In the genomic region with DNA sequence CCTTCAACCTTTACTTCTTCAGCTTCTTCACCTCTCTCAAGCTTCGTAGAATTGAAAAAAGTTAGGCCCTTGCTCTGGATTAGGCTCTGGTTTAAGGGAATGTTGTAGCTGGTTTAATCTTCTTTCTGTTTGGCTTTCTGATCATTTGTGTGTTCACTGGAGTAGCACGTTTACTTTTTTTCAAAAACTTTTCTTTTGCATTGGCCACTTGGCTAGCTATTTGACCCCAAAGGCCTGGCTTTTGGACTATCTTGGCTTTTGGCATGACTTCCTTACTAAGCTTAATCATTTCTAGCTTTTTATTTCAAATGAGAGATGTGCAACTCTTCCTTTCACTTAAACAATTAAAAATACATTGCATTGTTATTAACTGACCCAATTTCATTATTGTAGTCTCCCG, we compare ENCODE assay signal across 27 cellular contexts.
DNase-seq lines count a peak whose midpoint lies in the region; ATAC-seq, FAIRE-seq and TF ChIP-seq lines count a peak whose summit lies in the region.
"Had no signal": no experiment of that assay in that cellular context is flagged by ENCODE, and none has a peak within 500 bp of the region (broad histone marks: within the 10 kb centered on the region; RNA-seq: fewer than 3 reads in every experiment).

No MANE protein-coding gene starts in this region.

- H2AFZ ChIP-seq in OCI-LY1 (ENCODE audit: low read length) (0 out of 2 replicates have a peak overlapping the region, but pooled peaks have one; percentile 57), PC-9 (peak overlapping the region; percentile 65; the same call in 1 of the 2 replicates), neuronal stem cell (ENCODE audit: low read length) (peak overlapping the region; percentile 48)

- H3K9ac ChIP-seq in OCI-LY1 (ENCODE audit: low read length) (no peak overlapping the region), kidney (ENCODE audit: low read length in 2 of 2) (no peak overlapping the region), neuronal stem cell (ENCODE audit: low read depth, low read length, poor library complexity) (no peak overlapping the region)
- H3K9ac ChIP-seq: BLaER1 had no signal

- ATAC-seq in upper lobe of left lung (ENCODE audit: low FRiP score in 2 of 2), result no peak
- ATAC-seq in heart right ventricle, result no peak

- CTCF ChIA-PET in PC-9 (lab: Charles Lee), result no interaction called here

- H2BK12ac ChIP-seq in neuronal stem cell (ENCODE audit: low read length), result no peak overlapping the region

- H3K4me1 ChIP-seq in OCI-LY1 (ENCODE audit: insufficient read depth, low read length, severe bottlenecking) (peaks cover 28% of the 10 kb centered on the region), PC-9 (replicated peaks; ENCODE audit: insufficient read depth) (no peaks in the 10 kb centered on the region), kidney (ENCODE audit: control insufficient read depth in 1 of 2, insufficient read depth in 1 of 2, low read depth in 1 of 2, low read length in 2 of 2) (no peaks in the 10 kb centered on the region), neuronal stem cell (ENCODE audit: control insufficient read depth in 2 of 2, insufficient read depth in 1 of 2, low read depth in 1 of 2, low read length in 2 of 2) (no peaks in the 10 kb centered on the region), upper lobe of left lung (no peaks in the 10 kb centered on the region), heart right ventricle (peaks cover 0 to 6% (median 0%) of the 10 kb centered on the region in 9 donors)
- H3K4me1 ChIP-seq: BE2C had no signal

- H3K4me3 ChIP-seq in OCI-LY1 (ENCODE audit: low read depth, low read length, poor library complexity, severe bottlenecking) (no peak overlapping the region), PC-9 (no peak overlapping the region), kidney (ENCODE audit: low read length in 2 of 2) (no peak overlapping the region), neuronal stem cell (ENCODE audit: low read length in 2 of 2) (no peak overlapping the region), coronary artery (no peak overlapping the region), upper lobe of left lung (no peak overlapping the region), heart right ventricle (no peak overlapping the region)
- H3K4me3 ChIP-seq: BLaER1 had no signal

- H2BK120ac ChIP-seq in neuronal stem cell (ENCODE audit: low read depth, low read length), result no peak overlapping the region

- no peak overlapping the region for H3K18ac ChIP-seq in neuronal stem cell (ENCODE audit: low read length)

- H3K36me3 ChIP-seq in OCI-LY1 (ENCODE audit: insufficient read depth, low read length) (no peaks in the 10 kb centered on the region), PC-9 (ENCODE audit: low read depth) (no peaks in the 10 kb centered on the region), kidney (ENCODE audit: control insufficient read depth in 1 of 2, insufficient read depth in 2 of 2, low read length in 2 of 2) (no peaks in the 10 kb centered on the region), neuronal stem cell (replicated peaks in 1 of 2; ENCODE audit: control insufficient read depth in 2 of 2, insufficient read depth in 2 of 2, low read length in 2 of 2) (no peaks in the 10 kb centered on the region), upper lobe of left lung (no peaks in the 10 kb centered on the region), heart right ventricle (no peaks in the 10 kb centered on the region)
- H3K36me3 ChIP-seq: BE2C, BLaER1 had no signal

- H3K23ac ChIP-seq in neuronal stem cell (ENCODE audit: low read depth, low read length, poor library complexity), result no peak overlapping the region

- H4K91ac ChIP-seq in neuronal stem cell (ENCODE audit: low read depth, low read length, poor library complexity), result no peak overlapping the region

- no peak overlapping the region for H3K4ac ChIP-seq in neuronal stem cell (ENCODE audit: low read length)

- FAIRE-seq in kidney (lab: Jason Lieb, UNC), result peak; percentile 50
- FAIRE-seq: A204.1, GM12891, GM19239 had no signal

- TF ChIP-seq CTCF in OCI-LY1 (IDR thresholded peaks at IDR 0.05; ENCODE audit: low read length) (no peak), PC-9 (conservative IDR thresholded peaks at IDR 0.05) (no peak), kidney (IDR thresholded peaks at IDR 0.05; ENCODE audit: borderline replicate concordance, extremely low read depth, insufficient read depth) (no peak), coronary artery (IDR thresholded peaks at IDR 0.05) (no peak), upper lobe of left lung (IDR thresholded peaks at IDR 0.05) (no peak), heart right ventricle (IDR thresholded peaks at IDR 0.05) (no peak)

- H3K79me1 ChIP-seq in neuronal stem cell (ENCODE audit: low read depth, low read length), result no peaks in the 10 kb centered on the region

- no TSS peak for BruUV-seq in PC-9 (replicated peaks; lab: Mats Ljungman, UMichigan)

- TF ChIP-seq EP300 in upper lobe of left lung (IDR thresholded peaks at IDR 0.05), result no peak

- H3F3A ChIP-seq in OCI-LY1 (ENCODE audit: insufficient read depth, low read length) (no peaks in the 10 kb centered on the region), PC-9 (ENCODE audit: insufficient read depth, low read depth) (no peaks in the 10 kb centered on the region)

- H3K27me3 ChIP-seq in OCI-LY1 (ENCODE audit: insufficient read depth, low read length) (no peaks in the 10 kb centered on the region), PC-9 (ENCODE audit: insufficient read depth, low read depth) (no peaks in the 10 kb centered on the region), neuronal stem cell (ENCODE audit: control insufficient read depth in 3 of 3, insufficient read depth in 3 of 3, low read depth in 1 of 3, low read length in 3 of 3) (no peaks in the 10 kb centered on the region), upper lobe of left lung (no peaks in the 10 kb centered on the region), heart right ventricle (no peaks in the 10 kb centered on the region)
- H3K27me3 ChIP-seq: BE2C, BLaER1 had no signal

- H2AK5ac ChIP-seq in neuronal stem cell (ENCODE audit: low read depth, low read length), result no peak overlapping the region

- H3K79me2 ChIP-seq in OCI-LY1 (ENCODE audit: insufficient read depth, low read length) (no peaks in the 10 kb centered on the region), PC-9 (ENCODE audit: low read depth) (no peaks in the 10 kb centered on the region)

- DNase-seq in PC-9 (no peak), kidney (no peak), neuronal stem cell (ENCODE audit: low spot score) (no peak), coronary artery (ENCODE audit: low spot score) (no peak), upper lobe of left lung (no peak), heart right ventricle (no peak), GF-D8 (lab: John Stamatoyannopoulos, UW) (no peak)
- DNase-seq: 8988T; ACHN; BE2C; C1 segment of cervical spinal cord; CD4-positive, alpha-beta memory T cell; CD4-positive, CD25-positive, alpha-beta regulatory T cell; CD8-positive, alpha-beta memory T cell; COR-L47; DMS 273 treated with DMSO at 0.1 percent for 48 hours; DMS153; DMS53; DMS79; DND-41; EL; GDM1 had no signal

- H3K9me3 ChIP-seq in OCI-LY1 (ENCODE audit: low read length) (no peaks in the 10 kb centered on the region), PC-9 (ENCODE audit: insufficient read depth, low read depth) (peaks cover 7% of the 10 kb centered on the region), kidney (ENCODE audit: control insufficient read depth in 1 of 2, low read length in 2 of 2) (no peaks in the 10 kb centered on the region), neuronal stem cell (replicated peaks in 1 of 2; ENCODE audit: control insufficient read depth in 2 of 2, insufficient read depth in 1 of 2, low read depth in 1 of 2, low read length in 2 of 2) (peaks cover 0 to 2% of the 10 kb centered on the region in 2 donors), upper lobe of left lung (no peaks in the 10 kb centered on the region), heart right ventricle (no peaks in the 10 kb centered on the region)
- H3K9me3 ChIP-seq: BE2C, BLaER1 had no signal

- H3K9me2 ChIP-seq in OCI-LY1 (ENCODE audit: low read depth, low read length) (no peaks in the 10 kb centered on the region), PC-9 (ENCODE audit: insufficient read depth) (0 out of 2 replicates have a peak, but pooled peaks cover under 1% of the 10 kb centered on the region)

- no peak overlapping the region for H3K27ac ChIP-seq in OCI-LY1 (ENCODE audit: low read depth, low read length, poor library complexity, severe bottlenecking)
- H3K27ac ChIP-seq in PC-9, result no peak overlapping the region
- H3K27ac ChIP-seq in kidney (ENCODE audit: low read depth in 2 of 2, low read length in 2 of 2), result no peak overlapping the region
- H3K27ac ChIP-seq in neuronal stem cell (replicated peaks; ENCODE audit: low read length), result no peak overlapping the region
- no peak overlapping the region for H3K27ac ChIP-seq in coronary artery
- H3K27ac ChIP-seq in upper lobe of left lung, result no peak overlapping the region
- no peak overlapping the region for H3K27ac ChIP-seq in heart right ventricle
- H3K27ac ChIP-seq: BLaER1 had no signal

- no peak overlapping the region for H2BK5ac ChIP-seq in neuronal stem cell (ENCODE audit: low read length)

- POLR2A ChIA-PET in PC-9 (lab: Charles Lee; ENCODE audit: unreplicated experiment), result interaction anchor here (0.6 kb wide), 1 partner anchor 59 kb away, joined by 3 read pairs; no protein-coding TSS in a partner anchor

- H2BK15ac ChIP-seq in neuronal stem cell (ENCODE audit: low read length), result no peak overlapping the region

- H4K20me1 ChIP-seq in OCI-LY1 (ENCODE audit: insufficient read depth, low read length), result no peaks in the 10 kb centered on the region
- H4K20me1 ChIP-seq in PC-9 (ENCODE audit: insufficient read depth), result no peaks in the 10 kb centered on the region
- H4K20me1 ChIP-seq: BLaER1 had no signal

- H4K8ac ChIP-seq in neuronal stem cell (ENCODE audit: low read depth, low read length), result no peak overlapping the region

- TF ChIP-seq POLR2A in upper lobe of left lung (IDR thresholded peaks at IDR 0.05), result no peak

- intact Hi-C loops in PC-9 (cut with micrococcal nuclease; ENCODE audit: unreplicated experiment), result no loop called here
- intact Hi-C loops in kidney (cut with DNase I), result no loop called here
- intact Hi-C loops in heart right ventricle (cut with DNase I), result no loop called here

- WGBS in neuronal stem cell (ENCODE audit: extremely low coverage in 2 of 2, insufficient read length in 2 of 2, insufficient replicate concordance in 1 of 2), 2 donors, result no CpG with 5 or more reads among the region's 3 CpGs
- 85 to 87% methylated on average over 3 of the region's 3 CpGs for WGBS in upper lobe of left lung, 2 donors
- 75 to 83% methylated on average over 3 of the region's 3 CpGs for WGBS in heart right ventricle, 2 donors

- H3K4me2 ChIP-seq in OCI-LY1 (ENCODE audit: low read length), result no peak overlapping the region
- H3K4me2 ChIP-seq in PC-9, result no peak overlapping the region
- H3K4me2 ChIP-seq in neuronal stem cell (ENCODE audit: insufficient read depth, low read length, poor library complexity, severe bottlenecking), result no peak overlapping the region
- H3K4me2 ChIP-seq: BLaER1 had no signal

- no peak overlapping the region for H3K14ac ChIP-seq in neuronal stem cell (ENCODE audit: low read length)
